ENCODE assay signal across 8 cellular contexts in genomic region chr9:132372177-132373095, GRCh38. TPM values are rescaled to one million over a fixed set of nuclear protein-coding genes. Genes with fewer than 3 reads are reported as not detected.
DNase-seq lines count a peak whose midpoint lies in the region; ATAC-seq and TF ChIP-seq lines count a peak whose summit lies in the region.

No MANE protein-coding gene starts in this region.

- POLR2A ChIA-PET in A673 (lab: Charles Lee; ENCODE audit: low non-redundant PET) (no interaction called here), Caco-2 (lab: Charles Lee) (no interaction called here)

- CTCF ChIA-PET in A673 (lab: Charles Lee) (interaction anchor here (0.9 kb wide), 1 partner anchor 136 kb away, joined by 3 read pairs; no protein-coding TSS in a partner anchor), Caco-2 (lab: Charles Lee) (interaction anchor here (0.5 kb wide), 1 partner anchor 38 kb away, joined by 3 read pairs; the partner anchor contains the start of gene CFAP77)

- H3K9me3 Mint-ChIP-seq in activated naive CD8-positive, alpha-beta T cell treated with anti-CD3 and anti-CD28 coated beads, Interleukin-2, amount 50 U/mL, for 24 hours, result no peaks in the 10 kb centered on the region
- no peaks in the 10 kb centered on the region for H3K9me3 Mint-ChIP-seq in Caco-2 (ENCODE audit: unreplicated experiment)

- intact Hi-C loops in A673 (cut with micrococcal nuclease; ENCODE audit: unreplicated experiment), result no loop called here
- intact Hi-C loops in thyroid gland (cut with DNase I), result no loop called here
- intact Hi-C loops in Caco-2 (cut with micrococcal nuclease; ENCODE audit: unreplicated experiment), result no loop called here

- H3K4me3 Mint-ChIP-seq in activated naive CD8-positive, alpha-beta T cell treated with anti-CD3 and anti-CD28 coated beads, Interleukin-2, amount 50 U/mL, for 24 hours, result no peak overlapping the region
- H3K4me3 Mint-ChIP-seq in Caco-2 (ENCODE audit: unreplicated experiment), result no peak overlapping the region

- TF ChIP-seq POLR2A in thyroid gland (IDR thresholded peaks at IDR 0.05), result no peak

- DNase-seq in A673 (ENCODE audit: low spot score), result peak; percentile 67
- DNase-seq in KBM-7, result peak; percentile 96
- no peak for DNase-seq in activated naive CD8-positive, alpha-beta T cell treated with anti-CD3 and anti-CD28 coated beads, Interleukin-2, amount 50 U/mL, for 24 hours
- DNase-seq in left kidney (ENCODE audit: low read depth, low spot score), result peak; percentile 26
- DNase-seq in thyroid gland, result peak; percentile 21 to 27
- DNase-seq in Caco-2, result no peak

- no peaks in the 10 kb centered on the region for H3K27me3 Mint-ChIP-seq in activated naive CD8-positive, alpha-beta T cell treated with anti-CD3 and anti-CD28 coated beads, Interleukin-2, amount 50 U/mL, for 24 hours
- H3K27me3 Mint-ChIP-seq in Caco-2 (ENCODE audit: insufficient read depth, unreplicated experiment), result no peaks in the 10 kb centered on the region

- peak overlapping the region; percentile 55 for H3K27ac Mint-ChIP-seq in activated naive CD8-positive, alpha-beta T cell treated with anti-CD3 and anti-CD28 coated beads, Interleukin-2, amount 50 U/mL, for 24 hours
- no peak overlapping the region for H3K27ac Mint-ChIP-seq in Caco-2 (ENCODE audit: unreplicated experiment)

- H3K4me1 Mint-ChIP-seq in activated naive CD8-positive, alpha-beta T cell treated with anti-CD3 and anti-CD28 coated beads, Interleukin-2, amount 50 U/mL, for 24 hours, result peaks cover 21% of the 10 kb centered on the region
- H3K4me1 Mint-ChIP-seq in Caco-2 (ENCODE audit: low read depth, unreplicated experiment), result no peaks in the 10 kb centered on the region

- H3K27ac ChIP-seq in A673 (ENCODE audit: low read depth, low read length, poor library complexity, severe bottlenecking), result no peak overlapping the region
- H3K27ac ChIP-seq in thyroid gland, result peak overlapping the region in 2 of 3 donors; percentile 36 to 65

- no peak overlapping the region for H3K4me3 ChIP-seq in A673 (ENCODE audit: low read depth, low read length, poor library complexity, severe bottlenecking)
- no peak overlapping the region for H3K4me3 ChIP-seq in thyroid gland (replicated peaks in 1 of 3)
- no peak overlapping the region for H3K4me3 ChIP-seq in Caco-2 (ENCODE audit: low read depth, low read length)

- H3K4me1 ChIP-seq in A673 (ENCODE audit: insufficient read depth, low read length, poor library complexity, severe bottlenecking), result peaks cover 7% of the 10 kb centered on the region
- H3K4me1 ChIP-seq in thyroid gland, result no peaks in the 10 kb centered on the region
- H3K4me1 ChIP-seq in Caco-2, result no peaks in the 10 kb centered on the region

- H3K27me3 ChIP-seq in A673 (replicated peaks; ENCODE audit: insufficient read depth, low read depth, low read length, poor library complexity) (no peaks in the 10 kb centered on the region), thyroid gland (no peaks in the 10 kb centered on the region), Caco-2 (replicated peaks; ENCODE audit: control insufficient read depth, insufficient read depth, low read length) (no peaks in the 10 kb centered on the region)

- H3K36me3 ChIP-seq in A673 (ENCODE audit: insufficient read depth, low read length, poor library complexity, severe bottlenecking) (peaks cover 12% of the 10 kb centered on the region), thyroid gland (peaks cover 0 to 11% of the 10 kb centered on the region in 2 donors), Caco-2 (ENCODE audit: control insufficient read depth, insufficient read depth, low read length) (peaks cover under 1% of the 10 kb centered on the region; the same call in 1 of the 2 replicates)

- ATAC-seq in activated naive CD8-positive, alpha-beta T cell treated with anti-CD3 and anti-CD28 coated beads, Interleukin-2, amount 50 U/mL, for 24 hours, result no peak
- ATAC-seq in HG02678 (IDR thresholded peaks at IDR 0.05; ENCODE audit: unreplicated experiment) (no peak), HG03432 (IDR thresholded peaks at IDR 0.05; ENCODE audit: unreplicated experiment) (no peak)

- BruUV-seq in A673 (replicated peaks; lab: Mats Ljungman, UMichigan) (no TSS peak), Caco-2 (replicated peaks; lab: Mats Ljungman, UMichigan) (no TSS peak)

- TF ChIP-seq CTCF in A673 (conservative IDR thresholded peaks at IDR 0.05; ENCODE audit: low read depth, low read length) (no peak), thyroid gland (IDR thresholded peaks at IDR 0.05) (no peak), Caco-2 (IDR thresholded peaks at IDR 0.05; ENCODE audit: insufficient read depth in 1 of 2, low read depth in 1 of 2, low read length in 1 of 2, severe bottlenecking in 1 of 2, unreplicated experiment in 1 of 2) (no peak)

- H3K9me3 ChIP-seq in A673 (ENCODE audit: low read depth, low read length, poor library complexity, severe bottlenecking) (no peaks in the 10 kb centered on the region), thyroid gland (no peaks in the 10 kb centered on the region), Caco-2 (no peaks in the 10 kb centered on the region)

- in situ Hi-C loops in KBM-7 (cut with MboI; ENCODE audit: low pct_unique_long_range_greater_than_20kb, low sequenced_read_pairs), result no loop called here

- H3K36me3 Mint-ChIP-seq in activated naive CD8-positive, alpha-beta T cell treated with anti-CD3 and anti-CD28 coated beads, Interleukin-2, amount 50 U/mL, for 24 hours (ENCODE audit: low read depth), result peaks cover 21% of the 10 kb centered on the region
- H3K36me3 Mint-ChIP-seq in Caco-2 (ENCODE audit: insufficient read depth, unreplicated experiment), result peaks cover 6% of the 10 kb centered on the region

- WGBS in thyroid gland, 2 donors, result 71 to 74% methylated on average over 14 of the region's 14 CpGs

RNA-seq across cellular contexts. Expression of gene SETX, which starts 17.6 kb away (rescaled TPM):
- total RNA-seq in A673 (2021), result 41.4 and 42.5 TPM in 2 replicates
- total RNA-seq in thyroid gland, result 100 to 1,000 TPM; 132 to 192 (median 170) TPM
- total RNA-seq in Caco-2 (2022), result 31.1 and 32.1 TPM in 2 replicates

RNA-seq across cellular contexts. Expression of gene TTF1, which starts 34.2 kb away (rescaled TPM):
- 27.2 and 27.5 TPM in 2 replicates for total RNA-seq in A673 (2021)
- total RNA-seq in thyroid gland, result 10 to 100 TPM; 10.8 to 19.3 (median 13.6) TPM
- 11.4 and 12.9 TPM in 2 replicates for total RNA-seq in Caco-2 (2022)

RNA-seq across cellular contexts. Expression of gene CFAP77, which starts 37.6 kb away (rescaled TPM):
- total RNA-seq in A673 (2021) (not detected in 2 replicates), thyroid gland (under 1 TPM in 1 of 4 donors, not detected in 3; 0.44 TPM), Caco-2 (2022) (not detected in 2 replicates)

Comparison
In these comparisons a context has a peak if more than half of its experiments do, and no peak if none do; other contexts are left out.
1. DNase-seq: peak in A673 (single experiment), KBM-7 (single experiment), left kidney (single experiment) and thyroid gland (2 of 2); none in activated naive CD8-positive, alpha-beta T cell treated with anti-CD3 and anti-CD28 coated beads, Interleukin-2, amount 50 U/mL, for 24 hours (single experiment) and Caco-2 (0 of 2).